Comparison of ENCODE assay signal across 28 cellular contexts in the genomic region with DNA sequence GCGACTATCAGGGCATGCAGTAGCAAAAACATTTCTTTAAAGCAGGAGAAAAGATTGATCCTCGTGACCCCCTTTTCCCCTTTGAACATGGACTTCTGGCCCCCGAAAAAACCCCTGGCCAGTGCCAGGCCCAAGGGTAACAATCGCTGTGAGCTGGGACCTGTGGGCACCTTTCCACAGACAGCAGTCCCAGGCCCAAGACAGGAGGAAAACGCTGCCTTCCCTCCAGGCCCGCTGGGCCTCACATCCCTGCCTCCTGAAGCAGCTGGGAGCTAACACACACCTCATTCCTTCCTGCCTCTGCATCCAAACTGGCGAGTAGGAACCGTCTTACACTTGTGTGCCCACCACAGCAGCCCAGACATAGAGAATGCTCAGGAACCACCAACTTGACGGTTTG. TPM values are rescaled to one million over a fixed set of nuclear protein-coding genes. Genes with fewer than 3 reads are reported as not detected.
DNase-seq lines count a peak whose midpoint lies in the region; ATAC-seq, FAIRE-seq and TF ChIP-seq lines count a peak whose summit lies in the region.
"Had no signal": no experiment of that assay in that cellular context is flagged by ENCODE, and none has a peak within 500 bp of the region (broad histone marks: within the 10 kb centered on the region; RNA-seq: fewer than 3 reads in every experiment).

No MANE protein-coding gene starts in this region.

- H3K27ac Mint-ChIP-seq in nephron progenitor cell, result peak overlapping the region; percentile 29
- H3K27ac Mint-ChIP-seq: activated CD4-positive, alpha-beta T cell treated with anti-CD3 and anti-CD28 coated beads for 36 hours; activated naive CD8-positive, alpha-beta T cell; CD4-positive, alpha-beta T cell; IgD-negative memory B cell; mesothelial cell of epicardium had no signal

- no peak for TF ChIP-seq POLR2A in esophagus muscularis mucosa (IDR thresholded peaks at IDR 0.05; ENCODE audit: low read depth)
- no peak for TF ChIP-seq POLR2A in HepG2 (IDR thresholded peaks at IDR 0.05; ENCODE audit: insufficient read depth in 1 of 2, low read depth in 2 of 2, low read length in 2 of 2)

- WGBS in esophagus muscularis mucosa, result 82% methylated on average over 7 of the region's 9 CpGs
- WGBS in HepG2 (ENCODE audit: low lambda C conversion rate), result 11% methylated on average over 6 of the region's 9 CpGs

- no peaks in the 10 kb centered on the region for H3K36me3 Mint-ChIP-seq in nephron progenitor cell (ENCODE audit: low read depth)
- H3K36me3 Mint-ChIP-seq: activated naive CD8-positive, alpha-beta T cell; IgD-negative memory B cell; mesothelial cell of epicardium had no signal

- POLR2A ChIA-PET in HepG2 (lab: Yijun Ruan, JAX), result interaction anchor here (0.9 kb wide), 1 partner anchor 58 kb away, joined by 3 read pairs; no protein-coding TSS in a partner anchor

- H3K27me3 Mint-ChIP-seq in nephron progenitor cell (ENCODE audit: low read depth, poor library complexity), result peaks cover 3% of the 10 kb centered on the region
- H3K27me3 Mint-ChIP-seq: activated CD4-positive, alpha-beta T cell treated with anti-CD3 and anti-CD28 coated beads for 36 hours; activated naive CD8-positive, alpha-beta T cell; CD4-positive, alpha-beta T cell had no signal

- ATAC-seq in HepG2, result no peak
- ATAC-seq: activated CD4-positive, alpha-beta T cell treated with anti-CD3 and anti-CD28 coated beads for 36 hours had no signal

- no peaks in the 10 kb centered on the region for H3K9me3 Mint-ChIP-seq in nephron progenitor cell
- H3K9me3 Mint-ChIP-seq: CD4-positive, alpha-beta T cell; mesothelial cell of epicardium had no signal

- intact Hi-C loops in esophagus muscularis mucosa (cut with DNase I) (no loop called here), HepG2 (cut with micrococcal nuclease; ENCODE audit: unreplicated experiment) (no loop called here)

- DNase-seq in caudate nucleus (lab: John Stamatoyannopoulos, UW) (no peak), esophagus muscularis mucosa (ENCODE audit: extremely low spot score) (no peak), nephron progenitor cell (no peak), UCSD-AML1 (lab: John Stamatoyannopoulos, UW; ENCODE audit: unreplicated experiment) (no peak), DMS153 treated with DMSO at 0.1 percent for 48 hours (lab: John Stamatoyannopoulos, UW; ENCODE audit: unreplicated experiment) (no peak), HepG2 (ENCODE audit: low spot score) (no peak)
- DNase-seq in activated CD4-positive, alpha-beta T cell treated with anti-CD3 and anti-CD28 coated beads for 48 hours, result no peak
- DNase-seq: activated CD4-positive, alpha-beta T cell treated with anti-CD3 and anti-CD28 coated beads for 36 hours; CD4-positive, alpha-beta T cell; DMS153; GF-D8; GM23248; hypothalamus; NCI-H1436 treated with DMSO at 0.1 percent for 48 hours; NCI-H2171 treated with DMSO at 0.1 percent for 48 hours; NCI-H748 treated with DMSO at 0.1 percent for 48 hours; SHP77; stimulated activated CD4-positive, alpha-beta T cell treated with anti-CD3 and anti-CD28 coated beads, Interleukin-12 subunit alpha, Interleukin-12 subunit beta, amount 100 ng/mL, for 4 hours; substantia nigra; SW 1271 had no signal

- TF ChIP-seq EP300 in esophagus muscularis mucosa (IDR thresholded peaks at IDR 0.05) (no peak), HepG2 (IDR thresholded peaks at IDR 0.05; ENCODE audit: low read depth in 2 of 2, low read length in 2 of 2) (no peak), HepG2 (CRISPR knock-in tag; IDR thresholded peaks at IDR 0.05; ENCODE audit: borderline replicate concordance) (no peak)

- CTCF ChIA-PET in HepG2 (lab: Yijun Ruan, JAX; ENCODE audit: low intra/inter-chr PET ratio, low total read pairs), result no interaction called here

- H3K27me3 ChIP-seq in esophagus muscularis mucosa (no peaks in the 10 kb centered on the region), HepG2 (ENCODE audit: control insufficient read depth in 1 of 2, insufficient read depth in 2 of 2, low read length in 2 of 2) (peaks cover 3 to 36% of the 10 kb centered on the region in 2 experiments; a peak in 4 of 5 replicates)

- H4K20me1 ChIP-seq in HepG2 (ENCODE audit: insufficient read depth, low read length), result no peaks in the 10 kb centered on the region

- H3K4me3 ChIP-seq in esophagus muscularis mucosa, result peak overlapping the region; percentile 39 to 51 (median 42)
- H3K4me3 ChIP-seq in HepG2 (replicated peaks in 1 of 3; ENCODE audit: insufficient read depth in 1 of 3, low read depth in 2 of 3, low read length in 3 of 3), result no peak overlapping the region
- H3K4me3 ChIP-seq: GM23248 had no signal

- no peak overlapping the region for H3K4me2 ChIP-seq in HepG2 (ENCODE audit: low read depth, low read length)

- peaks cover 62% of the 10 kb centered on the region for H3K4me1 Mint-ChIP-seq in nephron progenitor cell
- H3K4me1 Mint-ChIP-seq: activated CD4-positive, alpha-beta T cell treated with anti-CD3 and anti-CD28 coated beads for 36 hours; IgD-negative memory B cell; mesothelial cell of epicardium had no signal

- H3K36me3 ChIP-seq in esophagus muscularis mucosa, result peaks cover 0 to 41% (median 0%) of the 10 kb centered on the region in 4 donors
- H3K36me3 ChIP-seq in HepG2 (replicated peaks in 1 of 2; ENCODE audit: control insufficient read depth in 1 of 2, insufficient read depth in 2 of 2, low read length in 2 of 2), result no peaks in the 10 kb centered on the region

- no peak for TF ChIP-seq RAD21 in HepG2 (CRISPR knock-in tag; IDR thresholded peaks at IDR 0.05)

- in situ Hi-C loops in HepG2 (cut with HindIII; ENCODE audit: extremely low pct_ligation_motif_present, low pct_unique_long_range_greater_than_20kb), result no loop called here

- H3K9me3 ChIP-seq in esophagus muscularis mucosa (no peaks in the 10 kb centered on the region), HepG2 (ENCODE audit: low read length) (no peaks in the 10 kb centered on the region)

- H3K27ac ChIP-seq in caudate nucleus (ENCODE audit: low read depth, low read length) (peak overlapping the region; percentile 73), esophagus muscularis mucosa (replicated peaks in 1 of 4) (peak overlapping the region; percentile 54 to 74 (median 66)), temporal lobe (ENCODE audit: low read depth, low read length) (peak overlapping the region; percentile 49), HepG2 (ENCODE audit: extremely low read length, insufficient read depth, low read length) (no peak overlapping the region)
- H3K27ac ChIP-seq: GM23248 had no signal

- no peaks in the 10 kb centered on the region for H3K79me2 ChIP-seq in HepG2 (ENCODE audit: insufficient read depth, low read length)

- H3K4me1 ChIP-seq in esophagus muscularis mucosa, result peaks cover 0 to 4% (median 1%) of the 10 kb centered on the region in 4 donors
- H3K4me1 ChIP-seq in HepG2 (ENCODE audit: insufficient read depth, low read length), result peaks cover 7% of the 10 kb centered on the region; the same call in 1 of the 2 replicates

- no peak for FAIRE-seq in HepG2 (lab: Jason Lieb, UNC)
- FAIRE-seq: colon, endometrium, islet of Langerhans had no signal

- H3K9ac ChIP-seq in HepG2 (ENCODE audit: insufficient read depth, low read depth, low read length), result no peak overlapping the region
- H3K9ac ChIP-seq: GM23248 had no signal

- no TSS peak for BruUV-seq in HepG2 (replicated peaks; lab: Mats Ljungman, UMichigan)

- TF ChIP-seq CTCF in esophagus muscularis mucosa (IDR thresholded peaks at IDR 0.05) (no peak), nephron progenitor cell (IDR thresholded peaks at IDR 0.05) (no peak), HepG2 (CRISPR knock-in tag; IDR thresholded peaks at IDR 0.05) (no peak)

- no peak overlapping the region for H3K4me3 Mint-ChIP-seq in nephron progenitor cell
- H3K4me3 Mint-ChIP-seq: activated CD4-positive, alpha-beta T cell treated with anti-CD3 and anti-CD28 coated beads for 36 hours; activated naive CD8-positive, alpha-beta T cell; CD4-positive, alpha-beta T cell; IgD-negative memory B cell; mesothelial cell of epicardium had no signal

- no peak overlapping the region for H2AFZ ChIP-seq in HepG2 (ENCODE audit: low read length)
- H2AFZ ChIP-seq: GM23248 had no signal

RNA-seq across cellular contexts. Expression of a gene that starts 1.2 kb away (rescaled TPM):
- 100 to 1,000 TPM; 163 to 367 (median 253) TPM for total RNA-seq in esophagus muscularis mucosa
- 15.0 TPM for total RNA-seq in temporal lobe
- total RNA-seq in HepG2 (2016; rRNA removed; fragmentation: Illumina TruSeq; extraction: Trizol), result 0.20 and 0.22 TPM in 2 replicates
- not detected in 2 replicates for total RNA-seq in HepG2 (2016; cell fraction: cytosol; rRNA removed; fragmentation: Illumina TruSeq; extraction: Trizol; ENCODE audit: low read depth)
- 0.15 and 0.28 TPM in 2 replicates for total RNA-seq in HepG2 (2016; cell fraction: insoluble cytoplasmic fraction; rRNA removed; fragmentation: Illumina TruSeq; extraction: Trizol)
- total RNA-seq in HepG2 (2016; cell fraction: membrane; rRNA removed; fragmentation: Illumina TruSeq; extraction: Trizol), result 0.03 and 0.15 TPM in 2 replicates
- 0.12 and 0.19 TPM in 2 replicates for total RNA-seq in HepG2 (2016; cell fraction: nucleus; rRNA removed; fragmentation: Illumina TruSeq; extraction: Trizol)
- polyA plus RNA-seq in HepG2 (2011; rRNA removed), result 0.25 and 0.63 TPM in 2 replicates
- 0.27 and 0.51 TPM in 2 replicates for polyA plus RNA-seq in HepG2 (2011; cell fraction: cytosol; rRNA removed)
- polyA plus RNA-seq in HepG2 (2011; cell fraction: nucleus; rRNA removed), result 0.79 and 2.1 TPM in 2 replicates
- polyA plus RNA-seq in HepG2 (2012), result 0.89 and 2.0 TPM in 2 replicates
- 0.08 TPM in 1 of 2 replicates, not detected in the other for polyA plus RNA-seq in HepG2 (2016; cell fraction: cytosol; fragmentation: Illumina TruSeq; extraction: Trizol; ENCODE audit: low read depth)
- 0.23 and 0.40 TPM in 2 replicates for polyA plus RNA-seq in HepG2 (2016; cell fraction: insoluble cytoplasmic fraction; fragmentation: Illumina TruSeq; extraction: Trizol; ENCODE audit: low read depth)
- polyA plus RNA-seq in HepG2 (2016; cell fraction: membrane; fragmentation: Illumina TruSeq; extraction: Trizol; ENCODE audit: low read depth), result not detected in 2 replicates
- polyA plus RNA-seq in HepG2 (2016; cell fraction: nucleus; fragmentation: Illumina TruSeq; extraction: Trizol; ENCODE audit: insufficient read depth, low read depth), result 0.08 and 0.84 TPM in 2 replicates
- 0.21 and 3.2 TPM in 2 replicates for polyA minus RNA-seq in HepG2 (2011; rRNA and poly(A)+ RNA removed; ENCODE audit: low replicate concordance)
- 0.26 and 0.89 TPM in 2 replicates for polyA minus RNA-seq in HepG2 (2011; cell fraction: cytosol; rRNA and poly(A)+ RNA removed)
- polyA minus RNA-seq in HepG2 (2011; cell fraction: nucleus; rRNA and poly(A)+ RNA removed), result 1.5 and 2.4 TPM in 2 replicates
- total RNA-seq: GM23248 had no signal
- polyA plus RNA-seq: neural cell had no signal

Comparison
In these comparisons a context has a peak if more than half of its experiments do, and no peak if none do; other contexts are left out.
1. H3K4me3 ChIP-seq: peak in esophagus muscularis mucosa (4 of 4); none in HepG2 (0 of 3).
2. RNA of a gene that starts 1.2 kb away (total RNA-seq): 163 to 367 TPM in esophagus muscularis mucosa and 15.0 TPM in temporal lobe (single experiment); 0.03 to 0.28 TPM in HepG2; every median in the first group is over 10 times any median in the second.